In the genomic region with DNA sequence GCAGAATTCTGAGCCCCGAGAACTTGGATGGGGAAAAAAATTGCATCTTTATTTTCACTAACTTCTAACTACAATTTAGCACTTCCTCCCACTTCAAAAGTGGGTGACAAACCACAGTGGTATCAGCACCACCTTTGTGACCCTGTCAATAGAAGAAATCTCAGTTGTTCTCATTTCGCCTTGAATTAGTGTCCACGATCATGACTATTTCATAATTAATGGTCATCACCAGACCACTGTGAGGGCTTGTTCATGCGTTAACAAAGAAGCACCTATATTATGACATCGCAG, we compare ENCODE assay signal across 20 cellular contexts.
"Had no signal": no experiment of that assay in that cellular context is flagged by ENCODE, and none has a peak within 500 bp of the region (broad histone marks: within the 10 kb centered on the region; RNA-seq: fewer than 3 reads in every experiment).

No MANE protein-coding gene starts in this region.

- H3K27ac Mint-ChIP-seq: activated CD4-positive, alpha-beta T cell treated with anti-CD3 and anti-CD28 coated beads, Interleukin-2, amount 10 ng/mL, durations not matched to agents 24 days and 14 days; activated T-cell treated with anti-CD3 and anti-CD28 coated beads, Interleukin-2, amount 50 U/mL, for 24 hours; activated T-helper 2 cell treated with anti-CD3 and anti-CD28 coated beads, Interferon-gamma antibody, Interleukin-2, Interleukin-4, amounts not matched to agents 10 μg/mL and 5 μg/mL and 100 μg/mL, durations not matched to agents 14 hours and 24 hours and 36 hours; endodermal cell; T-helper 1 cell treated with Interleukin-12 subunit alpha and Interleukin-12 subunit beta and Interleukin-4 antibody, amounts not matched to agents 30 μg/mL and 1 μg/mL, for 36 hours had no signal

- DNase-seq: activated CD4-positive, alpha-beta T cell treated with anti-CD3 and anti-CD28 coated beads, Interleukin-2, amount 10 ng/mL, durations not matched to agents 24 days and 14 days; activated CD4-positive, CD25-positive, alpha-beta regulatory T cell; activated CD8-positive, alpha-beta memory T cell treated with anti-CD3 and anti-CD28 coated beads, Interleukin-2, amount 50 U/mL, for 4 hours; activated naive CD4-positive, alpha-beta T cell treated with Interleukin-2 at 50 U/mL for 16 hours; adrenal gland; cerebellar nuclear complex; endodermal cell; esophagus squamous epithelium; left ventricle myocardium superior; mammary epithelial cell; midbrain; right cardiac atrium; transverse colon had no signal

- H3K4me3 Mint-ChIP-seq: activated CD4-positive, alpha-beta T cell treated with anti-CD3 and anti-CD28 coated beads, Interleukin-2, amount 10 ng/mL, durations not matched to agents 24 days and 14 days; activated T-cell treated with anti-CD3 and anti-CD28 coated beads, Interleukin-2, amount 50 U/mL, for 24 hours; endodermal cell; T-helper 1 cell treated with Interleukin-12 subunit alpha and Interleukin-12 subunit beta and Interleukin-4 antibody, amounts not matched to agents 30 μg/mL and 1 μg/mL, for 36 hours had no signal

- H3K9me3 Mint-ChIP-seq: activated CD4-positive, alpha-beta T cell treated with anti-CD3 and anti-CD28 coated beads, Interleukin-2, amount 10 ng/mL, durations not matched to agents 24 days and 14 days; activated T-cell treated with anti-CD3 and anti-CD28 coated beads, Interleukin-2, amount 50 U/mL, for 24 hours; activated T-helper 2 cell treated with anti-CD3 and anti-CD28 coated beads, Interferon-gamma antibody, Interleukin-2, Interleukin-4, amounts not matched to agents 10 μg/mL and 5 μg/mL and 100 μg/mL, durations not matched to agents 14 hours and 24 hours and 36 hours; endodermal cell; T-helper 1 cell treated with Interleukin-12 subunit alpha and Interleukin-12 subunit beta and Interleukin-4 antibody, amounts not matched to agents 30 μg/mL and 1 μg/mL, for 36 hours had no signal

- ATAC-seq: gastroesophageal sphincter, left ventricle myocardium superior had no signal

- FAIRE-seq: bronchial epithelial cell, islet of Langerhans, urothelium cell line had no signal
